In genomic region chr5:124908603-124909451, GRCh38 we compare ENCODE assay signal across 9 cellular contexts.
DNase-seq lines count a peak whose midpoint lies in the region; ATAC-seq and TF ChIP-seq lines count a peak whose summit lies in the region.
"Had no signal": no experiment of that assay in that cellular context is flagged by ENCODE, and none has a peak within 500 bp of the region (broad histone marks: within the 10 kb centered on the region; RNA-seq: fewer than 3 reads in every experiment).

No MANE protein-coding gene starts in this region.

- H2AFZ ChIP-seq in H9 (ENCODE audit: low read length) = no peak overlapping the region

- no peak overlapping the region for H3K9ac ChIP-seq in H9 (ENCODE audit: extremely low read depth, insufficient read length, low read length)

- WGBS in H9 (ENCODE audit: extremely low coverage, insufficient read length, low lambda C conversion rate) = no CpG with 5 or more reads among the region's 7 CpGs

- H3K27me3 Mint-ChIP-seq in H9 (ENCODE audit: low read depth) = peaks cover 39% of the 10 kb centered on the region

- no peak overlapping the region for H3K4me3 Mint-ChIP-seq in H9

- H3K79me1 ChIP-seq in H9 (ENCODE audit: insufficient read depth, low read depth, low read length, poor library complexity, severe bottlenecking) = no peaks in the 10 kb centered on the region

- ATAC-seq in HG03025 (IDR thresholded peaks at IDR 0.05; ENCODE audit: low FRiP score, unreplicated experiment) = peak; percentile 56

- H3K27me3 ChIP-seq in H9 (ENCODE audit: insufficient read depth, low read length) = peaks cover 1% of the 10 kb centered on the region; the same call in 1 of the 2 replicates
- H3K27me3 ChIP-seq: SJSA1 had no signal

- peaks cover 42 to 46% of the 10 kb centered on the region in 2 experiments for H3K4me1 Mint-ChIP-seq in H9

- H4K5ac ChIP-seq in H9 (ENCODE audit: insufficient read length, low read depth, low read length) = no peak overlapping the region

- no peak overlapping the region for H2BK15ac ChIP-seq in H9 (ENCODE audit: low read depth, low read length)

- no peaks in the 10 kb centered on the region for H4K20me1 ChIP-seq in H9 (ENCODE audit: control insufficient read depth, insufficient read depth, insufficient read length)

- H2BK5ac ChIP-seq in H9 (ENCODE audit: insufficient read length, low read length) = no peak overlapping the region

- H2BK20ac ChIP-seq in H9 (ENCODE audit: low read depth, low read length, poor library complexity, severe bottlenecking) = no peak overlapping the region

- H3K23me2 ChIP-seq in H9 (ENCODE audit: insufficient read length, low read depth, low read length, poor library complexity, severe bottlenecking) = no peaks in the 10 kb centered on the region

- H3K4me2 ChIP-seq in H9 (ENCODE audit: insufficient read depth, insufficient read length, low read length) = no peak overlapping the region

- H3K23ac ChIP-seq in H9 (ENCODE audit: insufficient read length, low read depth, low read length) = no peak overlapping the region

- no peak overlapping the region for H3K27ac Mint-ChIP-seq in H9

- H2AK5ac ChIP-seq in H9 (ENCODE audit: insufficient read length, low read length) = no peak overlapping the region

- H3K56ac ChIP-seq in H9 (ENCODE audit: insufficient read length, low read depth, low read length) = no peak overlapping the region

- H3T11ph ChIP-seq in H9 (ENCODE audit: low read length) = no peak overlapping the region

- H3K18ac ChIP-seq in H9 (ENCODE audit: insufficient read length, low read depth, low read length) = no peak overlapping the region

- no peaks in the 10 kb centered on the region for H3K79me2 ChIP-seq in H9 (ENCODE audit: insufficient read depth, low read length)

- no peak for TF ChIP-seq CTCF in H9 (conservative IDR thresholded peaks at IDR 0.05)

- H3K36me3 Mint-ChIP-seq in H9 (ENCODE audit: insufficient read depth in 1 of 3, low read depth in 3 of 3) = no peaks in the 10 kb centered on the region; a peak in 1 of 7 replicates

- H4K8ac ChIP-seq in H9 (replicated peaks; ENCODE audit: insufficient read length, low read depth, low read length) = no peak overlapping the region

- H3K4ac ChIP-seq in H9 (ENCODE audit: low read depth, low read length) = no peak overlapping the region

- no peak overlapping the region for H2BK120ac ChIP-seq in H9 (ENCODE audit: low read depth, low read length, poor library complexity, severe bottlenecking)

- DNase-seq in NCI-H1694 treated with DMSO at 0.1 percent for 48 hours (lab: John Stamatoyannopoulos, UW) (peak; percentile 15), NCI-H1694 (lab: John Stamatoyannopoulos, UW) (no peak), NCI-H2196 (lab: John Stamatoyannopoulos, UW; ENCODE audit: unreplicated experiment) (peak; percentile 74), globus pallidus (ENCODE audit: low spot score) (peak; percentile 29), H9 (no peak), nucleus accumbens (lab: John Stamatoyannopoulos, UW) (no peak), amniotic stem cell (lab: John Stamatoyannopoulos, UW) (no peak)

- H3K27ac ChIP-seq in H9 (ENCODE audit: insufficient read length, low read depth, low read length) = no peak overlapping the region
- H3K27ac ChIP-seq: SJSA1 had no signal

- no peaks in the 10 kb centered on the region for H3K9me3 ChIP-seq in H9 (ENCODE audit: control insufficient read depth, low read depth, low read length)
- H3K9me3 ChIP-seq: SJSA1 had no signal

- H3K4me1 ChIP-seq in H9 (ENCODE audit: insufficient read depth, low read length) = no peaks in the 10 kb centered on the region; the same call in 1 of the 2 replicates

- H3K14ac ChIP-seq in H9 (ENCODE audit: insufficient read depth, low read length) = no peak overlapping the region

- no peak overlapping the region for H2BK12ac ChIP-seq in H9 (ENCODE audit: insufficient read length, low read depth, low read length)

- peaks cover 0 to 6% of the 10 kb centered on the region in 2 experiments; a peak in 1 of 5 replicates for H3K9me3 Mint-ChIP-seq in H9

- H4K91ac ChIP-seq in H9 (ENCODE audit: insufficient read length, low read depth, low read length) = no peak overlapping the region

Comparison
In these comparisons a context has a peak if more than half of its experiments do, and no peak if none do; other contexts are left out.
1. DNase-seq: peak in NCI-H1694 treated with DMSO at 0.1 percent for 48 hours (single experiment), NCI-H2196 (single experiment) and globus pallidus (single experiment); none in NCI-H1694 (single experiment), H9 (single experiment), nucleus accumbens (0 of 56) and amniotic stem cell (single experiment).